Comparison of ENCODE assay signal across 13 cellular contexts in the genomic region with DNA sequence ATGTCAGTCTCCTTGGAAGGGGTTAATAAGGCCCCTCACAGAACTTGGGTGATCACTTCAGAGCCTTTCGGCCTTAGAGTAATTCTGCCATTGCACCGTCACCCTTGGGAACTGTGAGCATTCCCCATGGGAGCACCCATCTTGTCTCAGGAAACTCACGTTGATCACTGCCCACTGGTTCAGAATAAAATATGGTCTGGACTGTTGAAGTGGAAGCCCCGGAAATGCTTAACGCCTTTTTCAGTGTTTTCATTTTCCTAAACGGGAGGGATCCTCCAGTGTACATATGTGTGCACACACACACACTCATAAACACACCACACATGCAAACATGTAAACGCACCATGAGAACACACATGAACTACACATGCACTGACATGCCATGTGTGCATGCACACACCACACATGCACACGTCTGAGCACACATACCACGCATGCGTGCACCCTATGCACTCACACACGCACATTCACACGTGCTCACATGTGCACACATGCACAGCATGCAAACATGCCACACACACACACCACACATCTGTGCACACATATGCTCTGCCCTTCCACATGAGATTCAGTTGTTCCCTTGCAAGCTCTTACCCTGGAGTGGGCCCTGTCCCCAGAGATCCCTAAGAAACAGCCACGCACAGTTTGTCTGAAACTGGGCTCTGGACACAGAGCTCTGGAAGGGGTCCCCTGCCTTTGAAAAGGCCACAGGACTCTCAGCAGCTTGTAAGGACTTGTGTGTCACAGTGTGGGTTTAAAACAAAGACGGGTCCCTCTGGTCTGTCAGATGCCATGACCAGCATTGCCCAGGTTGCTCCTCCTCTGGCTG. TPM values are rescaled to one million over a fixed set of nuclear protein-coding genes. Genes with fewer than 3 reads are reported as not detected.
DNase-seq lines count a peak whose midpoint lies in the region; ATAC-seq, FAIRE-seq and TF ChIP-seq lines count a peak whose summit lies in the region.
"Had no signal": no experiment of that assay in that cellular context is flagged by ENCODE, and none has a peak within 500 bp of the region (broad histone marks: within the 10 kb centered on the region; RNA-seq: fewer than 3 reads in every experiment).

No MANE protein-coding gene starts in this region.

- TF ChIP-seq CTCF in bronchial epithelial cell (IDR thresholded peaks at IDR 0.05; ENCODE audit: insufficient read depth, low read length, severe bottlenecking), result no peak

- FAIRE-seq in GM19239 (lab: Jason Lieb, UNC), result peak; percentile 58
- FAIRE-seq in bronchial epithelial cell (lab: Jason Lieb, UNC), result peak; percentile 99

- H3K4me3 ChIP-seq in GM08714 (ENCODE audit: low read length) (peak overlapping the region; percentile 2; the same call in 1 of the 2 replicates), bronchial epithelial cell (ENCODE audit: low read depth, low read length) (no peak overlapping the region)

- no peaks in the 10 kb centered on the region for H3K36me3 ChIP-seq in bronchial epithelial cell (ENCODE audit: control insufficient read depth, insufficient read depth, low read length)

- ATAC-seq in HG03045 (IDR thresholded peaks at IDR 0.05; ENCODE audit: unreplicated experiment) (peak; percentile 2), HG03039 (IDR thresholded peaks at IDR 0.05; ENCODE audit: unreplicated experiment) (no peak)
- ATAC-seq: SK-N-SH treated with all-trans-retinoic acid at 6 μM for 48 hours had no signal

- DNase-seq in GM19239 (ENCODE audit: insufficient read length, low spot score), result no peak
- DNase-seq in bronchial epithelial cell (ENCODE audit: low read depth), result no peak
- no peak for DNase-seq in SW480 (ENCODE audit: low spot score)
- DNase-seq in stimulated activated CD4-positive, alpha-beta T cell treated with anti-CD3 and anti-CD28 coated beads, Interleukin-4, amount 100 ng/mL, for 24 hours, result no peak
- DNase-seq in NCI-H2081 treated with DMSO at 0.1 percent for 48 hours (lab: John Stamatoyannopoulos, UW), result no peak
- DNase-seq: anterior cingulate cortex, head of caudate nucleus, mammary epithelial cell, NCI-H510A treated with DMSO at 0.1 percent for 48 hours had no signal

- H3K27me3 ChIP-seq in bronchial epithelial cell (ENCODE audit: control insufficient read depth, insufficient read depth, low read length), result peaks cover 3% of the 10 kb centered on the region

RNA-seq across cellular contexts. Expression of a gene that starts 17.0 kb away (rescaled TPM):
- 61.1 and 63.1 TPM in 2 replicates for total RNA-seq in bronchial epithelial cell

RNA-seq across cellular contexts. Expression of a gene that starts 18.6 kb away (rescaled TPM):
- 21.1 and 49.9 TPM in 2 replicates for total RNA-seq in bronchial epithelial cell
